ENCODE assay signal across 16 cellular contexts in the genomic region with DNA sequence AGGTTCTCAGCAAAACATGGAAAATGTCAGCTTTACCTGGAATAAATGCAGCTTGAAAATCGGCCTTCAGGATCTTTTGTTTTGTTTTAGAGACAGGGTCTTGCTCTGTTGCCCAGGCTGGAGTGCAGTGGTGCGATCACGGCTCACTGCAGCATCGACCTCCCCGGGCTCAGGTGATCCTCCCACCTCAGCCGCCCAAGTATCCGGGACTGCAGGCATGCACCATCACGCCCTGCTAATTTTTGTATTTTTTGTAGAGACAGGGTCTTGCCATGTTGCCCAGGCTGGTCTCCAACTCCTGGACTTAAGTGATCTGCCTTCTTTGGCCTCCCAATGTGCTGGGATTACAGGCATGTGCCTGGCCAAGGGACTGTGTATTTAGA. TPM values are rescaled to one million over a fixed set of nuclear protein-coding genes. Genes with fewer than 3 reads are reported as not detected.
A peak's percentile ranks its signal among the peaks of the same experiment; 100 is the strongest.
DNase-seq lines count a peak whose midpoint lies in the region; ATAC-seq, FAIRE-seq and TF ChIP-seq lines count a peak whose summit lies in the region.
"Not testable (repeated sequence)": the region's sequence is repeated elsewhere in the genome, so short reads cannot be mapped to it uniquely, and the experiment has no call there.
"Had no signal": no experiment of that assay in that cellular context is flagged by ENCODE, and none has a peak within 500 bp of the region (broad histone marks: within the 10 kb centered on the region; RNA-seq: fewer than 3 reads in every experiment).

No MANE protein-coding gene starts in this region.

- H3K9me3 Mint-ChIP-seq in H9; WTC11; nephron; progenitor cell of endocrine pancreas (ENCODE audit: low read depth); type B pancreatic cell: not testable (repeated sequence)

- intact Hi-C loops in HepG2 (cut with micrococcal nuclease; ENCODE audit: unreplicated experiment), result not testable (repeated sequence)

- not testable (repeated sequence) for H3K27ac ChIP-seq in H9 (ENCODE audit: insufficient read length, low read depth, low read length); H1 (ENCODE audit: low read depth, low read length); HepG2 (ENCODE audit: extremely low read length, insufficient read depth, low read length)
- peak overlapping the region; percentile 76 for H3K27ac ChIP-seq in hepatocyte

- not testable (repeated sequence) for TF ChIP-seq POLR2A in H1 (IDR thresholded peaks at IDR 0.05; ENCODE audit: control extremely low read depth in 1 of 2, low read depth in 2 of 2, low read length in 2 of 2); HepG2 (IDR thresholded peaks at IDR 0.05; ENCODE audit: insufficient read depth in 1 of 2, low read depth in 2 of 2, low read length in 2 of 2)

- H4K91ac ChIP-seq in H9 (ENCODE audit: insufficient read length, low read depth, low read length); H1 (replicated peaks; ENCODE audit: insufficient read length, low read length): not testable (repeated sequence)

- not testable (repeated sequence) for TF ChIP-seq CTCF in H9 (conservative IDR thresholded peaks at IDR 0.05); WTC11 (IDR thresholded peaks at IDR 0.05); H1 (IDR thresholded peaks at IDR 0.05; ENCODE audit: control extremely low read depth in 1 of 3, insufficient read depth in 1 of 3, low read depth in 1 of 3, low read length in 3 of 3); hepatocyte (IDR thresholded peaks at IDR 0.05; ENCODE audit: poor library complexity); HepG2 (CRISPR knock-in tag; IDR thresholded peaks at IDR 0.05); nephron (IDR thresholded peaks at IDR 0.05; ENCODE audit: unreplicated experiment in 3 of 3); progenitor cell of endocrine pancreas (IDR thresholded peaks at IDR 0.05; ENCODE audit: unreplicated experiment); type B pancreatic cell (conservative IDR thresholded peaks at IDR 0.05)

- H3K4me1 ChIP-seq in H9 (ENCODE audit: insufficient read depth, low read length), result not testable (repeated sequence)
- peaks cover 10 to 16% (median 14%) of the 10 kb centered on the region in 4 experiments for H3K4me1 ChIP-seq in H1 (replicated peaks in 1 of 4; ENCODE audit: control insufficient read depth in 3 of 4, insufficient read depth in 4 of 4, low read length in 3 of 4)
- H3K4me1 ChIP-seq in hepatocyte (ENCODE audit: insufficient read depth), result peaks cover 32% of the 10 kb centered on the region
- H3K4me1 ChIP-seq in HepG2 (ENCODE audit: insufficient read depth, low read length), result peaks cover 48% of the 10 kb centered on the region

- ATAC-seq in WTC11, HepG2: not testable (repeated sequence)

- H4K8ac ChIP-seq in H9 (replicated peaks; ENCODE audit: insufficient read length, low read depth, low read length); H1 (ENCODE audit: extremely low read depth, insufficient read depth, low read length): not testable (repeated sequence)

- not testable (repeated sequence) for H3K23ac ChIP-seq in H9 (ENCODE audit: insufficient read length, low read depth, low read length); H1 (ENCODE audit: insufficient read length)

- not testable (repeated sequence) for BruUV-seq in HepG2 (replicated peaks; lab: Mats Ljungman, UMichigan)

- H2AK5ac ChIP-seq in H9 (ENCODE audit: insufficient read length, low read length); H1 (ENCODE audit: low read depth, low read length): not testable (repeated sequence)

- H2BK20ac ChIP-seq in H9 (ENCODE audit: low read depth, low read length, poor library complexity, severe bottlenecking); H1 (ENCODE audit: low read length): not testable (repeated sequence)

- not testable (repeated sequence) for H4K5ac ChIP-seq in H9 (ENCODE audit: insufficient read length, low read depth, low read length); H1 (ENCODE audit: insufficient read length, low read depth, low read length)

- not testable (repeated sequence) for H3K9ac ChIP-seq in H9 (ENCODE audit: extremely low read depth, insufficient read length, low read length); H1 (replicated peaks in 1 of 4; ENCODE audit: extremely low read depth in 1 of 4, low read depth in 3 of 4, low read length in 3 of 4); HepG2 (ENCODE audit: insufficient read depth, low read depth, low read length)

- not testable (repeated sequence) for H3K4me3 ChIP-seq in H1 (ENCODE audit: extremely low read depth in 1 of 4, insufficient read depth in 2 of 4, low read depth in 3 of 4, low read length in 4 of 4); hepatocyte; HepG2 (replicated peaks in 1 of 3; ENCODE audit: insufficient read depth in 1 of 3, low read depth in 2 of 3, low read length in 3 of 3)

- in situ Hi-C loops in HepG2 (cut with HindIII; ENCODE audit: extremely low pct_ligation_motif_present, low pct_unique_long_range_greater_than_20kb), result not testable (repeated sequence)

- peaks cover 31 to 41% of the 10 kb centered on the region in 2 experiments for H3K4me1 Mint-ChIP-seq in H9
- H3K4me1 Mint-ChIP-seq in WTC11, result peaks cover 37% of the 10 kb centered on the region
- H3K4me1 Mint-ChIP-seq in nephron, result peaks cover 51% of the 10 kb centered on the region
- peaks cover 42% of the 10 kb centered on the region for H3K4me1 Mint-ChIP-seq in progenitor cell of endocrine pancreas (ENCODE audit: low read depth)
- peaks cover 44% of the 10 kb centered on the region for H3K4me1 Mint-ChIP-seq in type B pancreatic cell (ENCODE audit: unreplicated experiment)

- H3K36me3 ChIP-seq in H1 (ENCODE audit: control insufficient read depth in 2 of 4, insufficient read depth in 4 of 4, low read length in 3 of 4); hepatocyte (replicated peaks; ENCODE audit: insufficient read depth, low read depth); HepG2 (replicated peaks in 1 of 2; ENCODE audit: control insufficient read depth in 1 of 2, insufficient read depth in 2 of 2, low read length in 2 of 2): not testable (repeated sequence)

- H3T11ph ChIP-seq in H9 (ENCODE audit: low read length), result not testable (repeated sequence)

- H2BK12ac ChIP-seq in H9 (ENCODE audit: insufficient read length, low read depth, low read length), result not testable (repeated sequence)
- peak overlapping the region; percentile 53; the same call in 1 of the 2 replicates for H2BK12ac ChIP-seq in H1 (ENCODE audit: low read depth, low read length)

- POLR2A ChIA-PET in WTC11 (lab: Charles Lee), result not testable (repeated sequence)
- POLR2A ChIA-PET in H1 (lab: Charles Lee; ENCODE audit: partially characterized antibody), result interaction anchor here (1.2 kb wide), 1 partner anchor 15 kb away, joined by 5 read pairs; no protein-coding TSS in a partner anchor
- POLR2A ChIA-PET in HepG2 (lab: Yijun Ruan, JAX), result interaction anchor here (1.2 kb wide), 1 partner anchor 11 kb away, joined by 5 read pairs; no protein-coding TSS in a partner anchor

- H3K9me3 ChIP-seq in H9 (ENCODE audit: control insufficient read depth, low read depth, low read length); H1 (ENCODE audit: insufficient read depth in 2 of 2, low read depth in 1 of 2, low read length in 1 of 2); hepatocyte (ENCODE audit: low read depth); HepG2 (ENCODE audit: low read length): not testable (repeated sequence)

- WGBS in H9 (ENCODE audit: extremely low coverage, insufficient read length, low lambda C conversion rate), result no CpG with 5 or more reads among the region's 8 CpGs
- 89% methylated on average over 8 of the region's 8 CpGs; no CpG with 5 or more reads in 1 of the 2 experiments for WGBS in H1 (ENCODE audit: extremely low coverage in 1 of 2, insufficient coverage in 1 of 2, insufficient read length in 1 of 2, insufficient replicate concordance in 2 of 2, low coverage in 1 of 2, low lambda C conversion rate in 2 of 2, missing lambda C conversion rate in 1 of 2), 2 experiments
- WGBS in hepatocyte (ENCODE audit: low lambda C conversion rate, missing lambda C conversion rate), result 97% methylated on average over 8 of the region's 8 CpGs
- WGBS in HepG2 (ENCODE audit: low lambda C conversion rate), result 86% methylated on average over 8 of the region's 8 CpGs

- H2AFZ ChIP-seq in H9 (ENCODE audit: low read length); H1 (ENCODE audit: low read length); hepatocyte; HepG2 (ENCODE audit: low read length): not testable (repeated sequence)

- H3K27me3 Mint-ChIP-seq in H9 (ENCODE audit: low read depth), result peaks cover 13% of the 10 kb centered on the region
- H3K27me3 Mint-ChIP-seq in WTC11 (ENCODE audit: low read depth); nephron (ENCODE audit: low read depth); progenitor cell of endocrine pancreas; type B pancreatic cell: not testable (repeated sequence)

- not testable (repeated sequence) for FAIRE-seq in H1 (lab: Jason Lieb, UNC); HepG2 (lab: Jason Lieb, UNC)

- H2BK120ac ChIP-seq in H9 (ENCODE audit: low read depth, low read length, poor library complexity, severe bottlenecking); H1 (replicated peaks; ENCODE audit: low read depth, low read length): not testable (repeated sequence)

- H3K36me3 Mint-ChIP-seq in H9 (ENCODE audit: insufficient read depth in 1 of 3, low read depth in 3 of 3); WTC11; progenitor cell of endocrine pancreas (ENCODE audit: insufficient read depth); type B pancreatic cell: not testable (repeated sequence)
- peaks cover 23% of the 10 kb centered on the region for H3K36me3 Mint-ChIP-seq in nephron (ENCODE audit: low read depth)

- not testable (repeated sequence) for H2BK15ac ChIP-seq in H9 (ENCODE audit: low read depth, low read length); H1 (ENCODE audit: low read length)

- not testable (repeated sequence) for H3K9me2 ChIP-seq in hepatocyte (replicated peaks; ENCODE audit: insufficient read depth)

- H3K14ac ChIP-seq in H9 (ENCODE audit: insufficient read depth, low read length); H1 (ENCODE audit: insufficient read length): not testable (repeated sequence)

- TF ChIP-seq EP300 in H1 (IDR thresholded peaks at IDR 0.05; ENCODE audit: borderline replicate concordance in 1 of 2, low read depth in 2 of 2, low read length in 2 of 2); HepG2 (IDR thresholded peaks at IDR 0.05; ENCODE audit: low read depth in 2 of 2, low read length in 2 of 2); HepG2 (CRISPR knock-in tag; IDR thresholded peaks at IDR 0.05; ENCODE audit: borderline replicate concordance): not testable (repeated sequence)

- CTCF ChIA-PET in WTC11 (lab: Charles Lee); HepG2 (lab: Yijun Ruan, JAX; ENCODE audit: low intra/inter-chr PET ratio, low total read pairs): not testable (repeated sequence)
- CTCF ChIA-PET in H1 (lab: Charles Lee; ENCODE audit: partially characterized antibody), result interaction anchor here (0.7 to 2.7 kb wide), 5 partner anchors 11 to 1488 kb away, joined by 3 to 11 read pairs (median 3); no protein-coding TSS in a partner anchor

- H3K23me2 ChIP-seq in H9 (ENCODE audit: insufficient read length, low read depth, low read length, poor library complexity, severe bottlenecking); H1 (ENCODE audit: low read depth, low read length): not testable (repeated sequence)

- H3K27ac Mint-ChIP-seq in H9 (peak overlapping the region in 2 of 3 experiments; percentile 40 to 53; a peak in 1 of 7 replicates), nephron (peak overlapping the region; percentile 73 to 95 (median 91)), progenitor cell of endocrine pancreas (peak overlapping the region; percentile 60), type B pancreatic cell (peak overlapping the region; percentile 31)
- H3K27ac Mint-ChIP-seq in WTC11, result not testable (repeated sequence)

- DNase-seq in H9; WTC11 (ENCODE audit: low spot score); H1 (ENCODE audit: low read depth in 1 of 2, low spot score in 2 of 2); hepatocyte (ENCODE audit: low spot score); HepG2 (ENCODE audit: low spot score); progenitor cell of endocrine pancreas (ENCODE audit: low spot score, unreplicated experiment); type B pancreatic cell (ENCODE audit: extremely low spot score, unreplicated experiment): not testable (repeated sequence)

- not testable (repeated sequence) for H4K20me1 ChIP-seq in H9 (ENCODE audit: control insufficient read depth, insufficient read depth, insufficient read length); H1 (replicated peaks in 1 of 2; ENCODE audit: control insufficient read depth in 1 of 2, insufficient read depth in 2 of 2, low read length in 2 of 2); hepatocyte (ENCODE audit: insufficient read depth, poor library complexity, severe bottlenecking); HepG2 (ENCODE audit: insufficient read depth, low read length)

- H3K18ac ChIP-seq in H9 (ENCODE audit: insufficient read length, low read depth, low read length); H1 (ENCODE audit: extremely low read depth, low read length): not testable (repeated sequence)

- H3K79me1 ChIP-seq in H9 (ENCODE audit: insufficient read depth, low read depth, low read length, poor library complexity, severe bottlenecking); H1 (ENCODE audit: low read depth, low read length): not testable (repeated sequence)

- H3K4ac ChIP-seq in H9 (ENCODE audit: low read depth, low read length); H1 (replicated peaks; ENCODE audit: insufficient read length, low read depth, low read length): not testable (repeated sequence)

- H3K79me2 ChIP-seq in H9 (ENCODE audit: insufficient read depth, low read length); H1 (ENCODE audit: control insufficient read depth in 1 of 2, insufficient read depth in 2 of 2, low read length in 2 of 2); HepG2 (ENCODE audit: insufficient read depth, low read length): not testable (repeated sequence)
- H3K79me2 ChIP-seq in hepatocyte, result peaks cover 22% of the 10 kb centered on the region

- not testable (repeated sequence) for H2BK5ac ChIP-seq in H9 (ENCODE audit: insufficient read length, low read length); H1 (ENCODE audit: low read depth, low read length)

- H3K4me3 Mint-ChIP-seq in H9; WTC11; progenitor cell of endocrine pancreas (ENCODE audit: low read depth); type B pancreatic cell: not testable (repeated sequence)
- H3K4me3 Mint-ChIP-seq in nephron, result peak overlapping the region in 1 of 3 experiments; percentile 35

- TF ChIP-seq RAD21 in H1 (IDR thresholded peaks at IDR 0.05 in 1 of 2, conservative IDR thresholded peaks at IDR 0.05 in 1 of 2; ENCODE audit: low read depth in 2 of 2, low read length in 2 of 2); HepG2 (CRISPR knock-in tag; IDR thresholded peaks at IDR 0.05): not testable (repeated sequence)

- H3K4me2 ChIP-seq in H9 (ENCODE audit: insufficient read depth, insufficient read length, low read length); H1 (ENCODE audit: insufficient read depth in 1 of 2, low read depth in 2 of 2, low read length in 2 of 2); hepatocyte; HepG2 (ENCODE audit: low read depth, low read length): not testable (repeated sequence)

- not testable (repeated sequence) for H3K27me3 ChIP-seq in H9 (ENCODE audit: insufficient read depth, low read length); H1 (replicated peaks in 1 of 4; ENCODE audit: control insufficient read depth in 3 of 4, extremely low read depth in 1 of 4, insufficient read depth in 3 of 4, low read length in 3 of 4); hepatocyte; HepG2 (ENCODE audit: control insufficient read depth in 1 of 2, insufficient read depth in 2 of 2, low read length in 2 of 2)

- H3K56ac ChIP-seq in H9 (ENCODE audit: insufficient read length, low read depth, low read length); H1 (replicated peaks; ENCODE audit: insufficient read length, low read depth, low read length): not testable (repeated sequence)

RNA-seq across cellular contexts. Expression of gene DACT2, which starts 7.5 kb away (rescaled TPM):
- total RNA-seq in H9 (2021) (1.6 and 1.8 TPM in 2 replicates), WTC11 (2021) (3.4 to 4.9 TPM (median 3.8 TPM) in 3 replicates), hepatocyte (8.2 and 9.2 TPM in 2 replicates), HepG2 (2016; rRNA removed; fragmentation: Illumina TruSeq; extraction: Trizol) (not detected in 2 replicates), progenitor cell of endocrine pancreas (30.5 and 33.2 TPM in 2 replicates), type B pancreatic cell (ENCODE audit: low replicate concordance) (7.6 and 17.4 TPM in 2 replicates)
- total RNA-seq in H1 (2021; fragmentation: NEBNext Ultra II Directional; extraction: Animal tissue kit (Norgen Biotek cat#: 25700)), result 3.1 and 3.9 TPM in 2 replicates
- polyA plus RNA-seq in H1 (2011; rRNA removed) (2.9 and 4.8 TPM in 2 replicates), hepatocyte (7.4 and 8.8 TPM in 2 replicates), HepG2 (2011; rRNA removed) (0.10 and 0.15 TPM in 2 replicates)
- polyA plus RNA-seq in H1 (2011; cell fraction: cytosol; rRNA removed), result 3.4 TPM
- polyA plus RNA-seq in H1 (2011; cell fraction: nucleus; rRNA removed), result 5.3 TPM
- polyA plus RNA-seq in H1 (2012, experiment 1 of 2), result 2.8 to 3.8 TPM (median 3.2 TPM) in 4 replicates
- polyA plus RNA-seq in H1 (2012, experiment 2 of 2), result 3.5 TPM
- polyA plus RNA-seq in H1 (2013, experiment 1 of 2), result 1.6 TPM
- 1.6 TPM for polyA plus RNA-seq in H1 (2013, experiment 2 of 2)
- polyA minus RNA-seq in H1 (2011; rRNA and poly(A)+ RNA removed), result 1.1 and 1.6 TPM in 2 replicates
- 4.1 TPM for polyA minus RNA-seq in H1 (2011; cell fraction: cytosol; rRNA and poly(A)+ RNA removed)
- 2.1 TPM for polyA minus RNA-seq in H1 (2011; cell fraction: nucleus; rRNA and poly(A)+ RNA removed)
- total RNA-seq in HepG2 (2016; cell fraction: cytosol; rRNA removed; fragmentation: Illumina TruSeq; extraction: Trizol; ENCODE audit: low read depth), result not detected in 2 replicates
- total RNA-seq in HepG2 (2016; cell fraction: insoluble cytoplasmic fraction; rRNA removed; fragmentation: Illumina TruSeq; extraction: Trizol), result not detected in 2 replicates
- total RNA-seq in HepG2 (2016; cell fraction: membrane; rRNA removed; fragmentation: Illumina TruSeq; extraction: Trizol), result not detected in 2 replicates
- not detected in 2 replicates for total RNA-seq in HepG2 (2016; cell fraction: nucleus; rRNA removed; fragmentation: Illumina TruSeq; extraction: Trizol)
- polyA plus RNA-seq in HepG2 (2011; cell fraction: cytosol; rRNA removed), result 0.12 and 0.23 TPM in 2 replicates
- polyA plus RNA-seq in HepG2 (2011; cell fraction: nucleus; rRNA removed), result 0.23 and 0.45 TPM in 2 replicates
- polyA plus RNA-seq in HepG2 (2012), result not detected in 2 replicates
- not detected in 2 replicates for polyA plus RNA-seq in HepG2 (2016; cell fraction: cytosol; fragmentation: Illumina TruSeq; extraction: Trizol; ENCODE audit: low read depth)
- not detected in 2 replicates for polyA plus RNA-seq in HepG2 (2016; cell fraction: insoluble cytoplasmic fraction; fragmentation: Illumina TruSeq; extraction: Trizol; ENCODE audit: low read depth)
- not detected in 2 replicates for polyA plus RNA-seq in HepG2 (2016; cell fraction: membrane; fragmentation: Illumina TruSeq; extraction: Trizol; ENCODE audit: low read depth)
- not detected in 2 replicates for polyA plus RNA-seq in HepG2 (2016; cell fraction: nucleus; fragmentation: Illumina TruSeq; extraction: Trizol; ENCODE audit: insufficient read depth, low read depth)
- 0.26 TPM in 1 of 2 replicates, not detected in the other for polyA minus RNA-seq in HepG2 (2011; rRNA and poly(A)+ RNA removed; ENCODE audit: low replicate concordance)
- polyA minus RNA-seq in HepG2 (2011; cell fraction: cytosol; rRNA and poly(A)+ RNA removed), result 0.26 and 0.30 TPM in 2 replicates
- 0.25 TPM in 1 of 2 replicates, not detected in the other for polyA minus RNA-seq in HepG2 (2011; cell fraction: nucleus; rRNA and poly(A)+ RNA removed)
- total RNA-seq: CD4-positive, alpha-beta memory T cell; CD4-positive, CD25-positive, alpha-beta regulatory T cell; CD8-positive, alpha-beta memory T cell; Daoy; G401; GM12878 had no signal
- polyA plus RNA-seq: AG04450; CD14-positive monocyte; CD4-positive, alpha-beta memory T cell; CD4-positive, CD25-positive, alpha-beta regulatory T cell; CD8-positive, alpha-beta memory T cell; GM12878 had no signal
